8 cellular contexts compared by ENCODE assay signal in genomic region chr2:69724540-69725159, GRCh38. TPM values are rescaled to one million over a fixed set of nuclear protein-coding genes. Genes with fewer than 3 reads are reported as not detected.
DNase-seq lines count a peak whose midpoint lies in the region; ATAC-seq, FAIRE-seq and TF ChIP-seq lines count a peak whose summit lies in the region.

No MANE protein-coding gene starts in this region.

- no peaks in the 10 kb centered on the region for H4K20me1 ChIP-seq in HepG2 (ENCODE audit: insufficient read depth, low read length)

- H3K36me3 ChIP-seq in HepG2 (replicated peaks in 1 of 2; ENCODE audit: control insufficient read depth in 1 of 2, insufficient read depth in 2 of 2, low read length in 2 of 2): no peaks in the 10 kb centered on the region

- peak; percentile 99 for TF ChIP-seq CTCF in HepG2 (CRISPR knock-in tag; IDR thresholded peaks at IDR 0.05)

- H3K27ac Mint-ChIP-seq in dendritic cell treated with granulocyte-macrophage colony-stimulating factor and Interleukin-4, amounts not matched to agents 40 ng/mL and 50 ng/mL, for 4 days: no peak overlapping the region

- H3K4me1 Mint-ChIP-seq in dendritic cell treated with granulocyte-macrophage colony-stimulating factor and Interleukin-4, amounts not matched to agents 40 ng/mL and 50 ng/mL, for 4 days (ENCODE audit: low read depth): peaks cover 12% of the 10 kb centered on the region

- H3K4me1 ChIP-seq in HepG2 (ENCODE audit: insufficient read depth, low read length): peaks cover 30% of the 10 kb centered on the region

- peak overlapping the region; percentile 64 for H3K4me3 Mint-ChIP-seq in dendritic cell treated with granulocyte-macrophage colony-stimulating factor and Interleukin-4, amounts not matched to agents 40 ng/mL and 50 ng/mL, for 4 days

- TF ChIP-seq POLR2A in HepG2 (IDR thresholded peaks at IDR 0.05; ENCODE audit: insufficient read depth in 1 of 2, low read depth in 2 of 2, low read length in 2 of 2): no peak

- no peaks in the 10 kb centered on the region for H3K36me3 Mint-ChIP-seq in dendritic cell treated with granulocyte-macrophage colony-stimulating factor and Interleukin-4, amounts not matched to agents 40 ng/mL and 50 ng/mL, for 4 days (ENCODE audit: low read depth)

- DNase-seq in NCI-H524 (lab: John Stamatoyannopoulos, UW): peak; percentile 40 to 70
- peak; percentile 92 for DNase-seq in activated CD4-positive, alpha-beta T cell treated with anti-CD3 and anti-CD28 coated beads for 48 hours
- peak; percentile 77 for DNase-seq in HepG2 (ENCODE audit: low spot score)
- peak; percentile 89 for DNase-seq in stimulated activated CD4-positive, alpha-beta T cell treated with anti-CD3 and anti-CD28 coated beads, Interleukin-4, amount 100 ng/mL, for 24 hours

- H3K27ac ChIP-seq in HepG2 (ENCODE audit: extremely low read length, insufficient read depth, low read length): no peak overlapping the region

- CTCF ChIA-PET in HepG2 (lab: Yijun Ruan, JAX; ENCODE audit: low intra/inter-chr PET ratio, low total read pairs): interaction anchor here (5.6 kb wide), 1 partner anchor 92 kb away, joined by 105 read pairs; no protein-coding TSS in a partner anchor

- TF ChIP-seq RAD21 in HepG2 (CRISPR knock-in tag; IDR thresholded peaks at IDR 0.05): peak; percentile 97

- POLR2A ChIA-PET in HepG2 (lab: Yijun Ruan, JAX): interaction anchor here (0.9 to 3.4 kb wide), 14 partner anchors 9 to 418 kb away, joined by 3 to 53 read pairs (median 4); partner anchors contain the start of genes ANXA4, GMCL1 and MXD1

- H2AFZ ChIP-seq in HepG2 (ENCODE audit: low read length): peak overlapping the region; percentile 100

- H3K9me3 Mint-ChIP-seq in dendritic cell treated with granulocyte-macrophage colony-stimulating factor and Interleukin-4, amounts not matched to agents 40 ng/mL and 50 ng/mL, for 4 days: no peaks in the 10 kb centered on the region

- ATAC-seq in HG03354 (IDR thresholded peaks at IDR 0.05; ENCODE audit: poor library complexity, severe bottlenecking, unreplicated experiment): peak; percentile 76
- ATAC-seq in HepG2: peak; percentile 91
- no peak for ATAC-seq in HG03521 (IDR thresholded peaks at IDR 0.05; ENCODE audit: unreplicated experiment)

- WGBS in HepG2 (ENCODE audit: low lambda C conversion rate): 5% methylated on average over 13 of the region's 13 CpGs

- BruUV-seq in HepG2 (replicated peaks; lab: Mats Ljungman, UMichigan): no TSS peak

- FAIRE-seq in HepG2 (lab: Jason Lieb, UNC): peak; percentile 95

- H3K27me3 ChIP-seq in HepG2 (ENCODE audit: control insufficient read depth in 1 of 2, insufficient read depth in 2 of 2, low read length in 2 of 2): no peaks in the 10 kb centered on the region

- intact Hi-C loops in dendritic cell treated with granulocyte-macrophage colony-stimulating factor and Interleukin-4, amounts not matched to agents 40 ng/mL and 50 ng/mL, for 4 days (cut with micrococcal nuclease): loop anchor here (1.0 to 10.0 kb wide), 2 partner anchors 93 to 160 kb away; no protein-coding TSS in a partner anchor
- intact Hi-C loops in HepG2 (cut with micrococcal nuclease; ENCODE audit: unreplicated experiment): loop anchor here (1.0 to 5.0 kb wide), 2 partner anchors 93 to 168 kb away; partner anchors contain the start of gene SNRNP27

- no peaks in the 10 kb centered on the region for H3K27me3 Mint-ChIP-seq in dendritic cell treated with granulocyte-macrophage colony-stimulating factor and Interleukin-4, amounts not matched to agents 40 ng/mL and 50 ng/mL, for 4 days

- peak overlapping the region; percentile 97 for H3K4me2 ChIP-seq in HepG2 (ENCODE audit: low read depth, low read length)

- no peaks in the 10 kb centered on the region for H3K9me3 ChIP-seq in HepG2 (ENCODE audit: low read length)

- in situ Hi-C loops in HepG2 (cut with HindIII; ENCODE audit: extremely low pct_ligation_motif_present, low pct_unique_long_range_greater_than_20kb): loop anchor here (5.0 kb wide), 1 partner anchor 93 kb away; no protein-coding TSS in a partner anchor

- H3K79me2 ChIP-seq in HepG2 (ENCODE audit: insufficient read depth, low read length): no peaks in the 10 kb centered on the region

- TF ChIP-seq EP300 in HepG2 (IDR thresholded peaks at IDR 0.05; ENCODE audit: low read depth in 2 of 2, low read length in 2 of 2): no peak
- TF ChIP-seq EP300 in HepG2 (CRISPR knock-in tag; IDR thresholded peaks at IDR 0.05; ENCODE audit: borderline replicate concordance): no peak

- no peak overlapping the region for H3K9ac ChIP-seq in HepG2 (ENCODE audit: insufficient read depth, low read depth, low read length)

- H3K4me3 ChIP-seq in GM08714 (ENCODE audit: low read length): peak overlapping the region; percentile 59; the same call in 1 of the 2 replicates
- H3K4me3 ChIP-seq in HepG2 (replicated peaks in 1 of 3; ENCODE audit: insufficient read depth in 1 of 3, low read depth in 2 of 3, low read length in 3 of 3): peak overlapping the region; percentile 42 to 65 (median 58)

TF ChIP-seq in HepG2, 621 proteins besides CTCF, POLR2A, EP300 and RAD21 (continues in another document):
- peak; percentile 15; the same call in 1 of the 2 replicates for TF ChIP-seq TFE3 (CRISPR knock-in tag; IDR thresholded peaks at IDR 0.05)
- TF ChIP-seq GATAD2A (CRISPR knock-in tag; IDR thresholded peaks at IDR 0.05): peak; percentile 63
- peak; percentile 43; the same call in 1 of the 2 replicates for TF ChIP-seq HDAC2 (CRISPR knock-in tag; IDR thresholded peaks at IDR 0.05)
- no peak for TF ChIP-seq NFATC3 (CRISPR knock-in tag; IDR thresholded peaks at IDR 0.05)
- no peak for TF ChIP-seq SNAPC2 (CRISPR knock-in tag; IDR thresholded peaks at IDR 0.05)
- 0 out of 2 replicates have a peak, but pooled peaks have one; percentile 81 for TF ChIP-seq SMAD3 (CRISPR knock-in tag; IDR thresholded peaks at IDR 0.05)
- TF ChIP-seq HNF4G (IDR thresholded peaks at IDR 0.05; ENCODE audit: borderline replicate concordance, low read depth, low read length): no peak
- no peak for TF ChIP-seq HNF4G (CRISPR knock-in tag; IDR thresholded peaks at IDR 0.05; ENCODE audit: borderline replicate concordance, low read depth)
- no peak for TF ChIP-seq HNRNPH1 (optimal IDR thresholded peaks at IDR 0.05; ENCODE audit: low read depth, low read length)
- peak; percentile 66 for TF ChIP-seq GATAD1 (CRISPR knock-in tag; IDR thresholded peaks at IDR 0.05)
- no peak for TF ChIP-seq ZNF224 (CRISPR knock-in tag; IDR thresholded peaks at IDR 0.05)
- no peak for TF ChIP-seq NRL (CRISPR knock-in tag; IDR thresholded peaks at IDR 0.05; ENCODE audit: borderline replicate concordance)
- 0 out of 2 replicates have a peak, but pooled peaks have one; percentile 29 for TF ChIP-seq FOXO1 (CRISPR knock-in tag; IDR thresholded peaks at IDR 0.05)
- TF ChIP-seq RBAK (CRISPR knock-in tag; IDR thresholded peaks at IDR 0.05): no peak
- TF ChIP-seq SMC3 (IDR thresholded peaks at IDR 0.05; ENCODE audit: low read length): peak; percentile 98
- peak; percentile 70; the same call in 1 of the 2 replicates for TF ChIP-seq MIER2 (CRISPR knock-in tag; IDR thresholded peaks at IDR 0.05)
- TF ChIP-seq SAP130 (CRISPR knock-in tag; IDR thresholded peaks at IDR 0.05; ENCODE audit: low read depth): peak; percentile 75
- peak; percentile 71; the same call in 1 of the 2 replicates for TF ChIP-seq ETV5 (CRISPR knock-in tag; IDR thresholded peaks at IDR 0.05; ENCODE audit: borderline replicate concordance)
- peak; percentile 84 for TF ChIP-seq ELF3 (CRISPR knock-in tag; IDR thresholded peaks at IDR 0.05)
- TF ChIP-seq CEBPG (CRISPR knock-in tag; IDR thresholded peaks at IDR 0.05): peak; percentile 58
- peak; percentile 95 for TF ChIP-seq TEAD3 (CRISPR knock-in tag; optimal IDR thresholded peaks at IDR 0.05; ENCODE audit: borderline replicate concordance)

RNA-seq across cellular contexts. Expression of gene ANXA4, which starts 17.3 kb away (rescaled TPM):
- total RNA-seq in HepG2 (2016; rRNA removed; fragmentation: Illumina TruSeq; extraction: Trizol): 155 and 237 TPM in 2 replicates
- 17.9 and 22.8 TPM in 2 replicates for total RNA-seq in HepG2 (2016; cell fraction: cytosol; rRNA removed; fragmentation: Illumina TruSeq; extraction: Trizol; ENCODE audit: low read depth)
- 161 and 233 TPM in 2 replicates for total RNA-seq in HepG2 (2016; cell fraction: insoluble cytoplasmic fraction; rRNA removed; fragmentation: Illumina TruSeq; extraction: Trizol)
- total RNA-seq in HepG2 (2016; cell fraction: membrane; rRNA removed; fragmentation: Illumina TruSeq; extraction: Trizol): 40.1 and 41.9 TPM in 2 replicates
- total RNA-seq in HepG2 (2016; cell fraction: nucleus; rRNA removed; fragmentation: Illumina TruSeq; extraction: Trizol): 65.6 and 74.7 TPM in 2 replicates
- 147 and 168 TPM in 2 replicates for polyA plus RNA-seq in HepG2 (2011; rRNA removed)
- polyA plus RNA-seq in HepG2 (2011; cell fraction: cytosol; rRNA removed): 87.5 and 190 TPM in 2 replicates
- polyA plus RNA-seq in HepG2 (2011; cell fraction: nucleus; rRNA removed): 143 and 171 TPM in 2 replicates
- polyA plus RNA-seq in HepG2 (2012): 61.9 and 99.0 TPM in 2 replicates
- polyA plus RNA-seq in HepG2 (2016; cell fraction: cytosol; fragmentation: Illumina TruSeq; extraction: Trizol; ENCODE audit: low read depth): 31.6 and 32.5 TPM in 2 replicates
- 346 and 367 TPM in 2 replicates for polyA plus RNA-seq in HepG2 (2016; cell fraction: insoluble cytoplasmic fraction; fragmentation: Illumina TruSeq; extraction: Trizol; ENCODE audit: low read depth)
- polyA plus RNA-seq in HepG2 (2016; cell fraction: membrane; fragmentation: Illumina TruSeq; extraction: Trizol; ENCODE audit: low read depth): 39.4 and 42.7 TPM in 2 replicates
- polyA plus RNA-seq in HepG2 (2016; cell fraction: nucleus; fragmentation: Illumina TruSeq; extraction: Trizol; ENCODE audit: insufficient read depth, low read depth): 146 and 162 TPM in 2 replicates
- polyA minus RNA-seq in HepG2 (2011; rRNA and poly(A)+ RNA removed; ENCODE audit: low replicate concordance): 48.3 and 195 TPM in 2 replicates
- polyA minus RNA-seq in HepG2 (2011; cell fraction: cytosol; rRNA and poly(A)+ RNA removed): 90.7 and 108 TPM in 2 replicates
- 70.5 and 74.0 TPM in 2 replicates for polyA minus RNA-seq in HepG2 (2011; cell fraction: nucleus; rRNA and poly(A)+ RNA removed)
